Comparison of ENCODE assay signal across 10 cellular contexts in the genomic region with DNA sequence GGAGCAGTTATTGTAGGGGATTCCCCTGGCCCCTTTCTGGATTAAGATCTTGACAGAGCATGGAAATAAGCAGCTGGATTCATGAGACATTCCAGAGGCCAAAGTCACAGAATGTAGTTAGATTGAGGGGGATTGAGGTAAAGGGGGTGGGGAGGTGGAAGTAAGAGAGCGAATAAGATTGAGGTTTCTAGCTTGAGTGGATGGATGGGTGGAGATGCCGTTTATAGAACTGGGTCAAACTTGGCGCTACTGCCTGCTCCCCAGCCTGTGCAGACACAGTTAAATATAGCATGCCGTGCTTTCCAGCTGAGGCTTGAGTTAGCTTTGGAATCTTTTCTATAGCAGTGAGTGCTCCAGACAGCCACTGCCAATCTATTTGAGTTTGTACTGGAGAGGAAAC.
A peak's percentile ranks its signal among the peaks of the same experiment; 100 is the strongest.
DNase-seq lines count a peak whose midpoint lies in the region; ATAC-seq, FAIRE-seq and TF ChIP-seq lines count a peak whose summit lies in the region.
"Had no signal": no experiment of that assay in that cellular context is flagged by ENCODE, and none has a peak within 500 bp of the region (broad histone marks: within the 10 kb centered on the region; RNA-seq: fewer than 3 reads in every experiment).

No MANE protein-coding gene starts in this region.

- TF ChIP-seq CTCF in ascending aorta (IDR thresholded peaks at IDR 0.05) (no peak), keratinocyte (optimal IDR thresholded peaks at IDR 0.05 in 1 of 3, IDR thresholded peaks at IDR 0.05 in 1 of 3, conservative IDR thresholded peaks at IDR 0.05 in 1 of 3; ENCODE audit: extremely low read depth in 1 of 3, insufficient read depth in 2 of 3, low read length in 3 of 3) (no peak), WTC11 (IDR thresholded peaks at IDR 0.05) (no peak)

- FAIRE-seq in H54 (lab: Jason Lieb, UNC) (peak; percentile 83), keratinocyte (lab: Jason Lieb, UNC) (peak; percentile 75), small intestine (lab: Jason Lieb, UNC) (no peak)

- H3K9me1 ChIP-seq in keratinocyte (ENCODE audit: control insufficient read depth, extremely low read depth, insufficient read depth, low read length), result peaks cover 6% of the 10 kb centered on the region

- peak overlapping the region; percentile 67 for H3K27ac Mint-ChIP-seq in stimulated activated naive B cell treated with anti-CD40 and anti-IgM and Interleukin-4, amounts not matched to agents 10 μg/mL and 1 μg/mL and 100 μg/mL, for 72 hours
- H3K27ac Mint-ChIP-seq in WTC11, result no peak overlapping the region

- H4K20me1 ChIP-seq in keratinocyte (ENCODE audit: control insufficient read depth, extremely low read depth, insufficient read depth, low read length), result peaks cover 12% of the 10 kb centered on the region

- 47 to 59% (median 56%) methylated on average over 4 of the region's 4 CpGs for WGBS in small intestine, 3 donors

- dilution Hi-C loops in keratinocyte (cut with MboI; ENCODE audit: extremely low pct_ligation_motif_present, low sequenced_read_pairs), result no loop called here

- H3K27me3 ChIP-seq in ascending aorta, result no peaks in the 10 kb centered on the region
- H3K27me3 ChIP-seq in keratinocyte (ENCODE audit: control insufficient read depth, extremely low read depth, insufficient read depth, low read length), result no peaks in the 10 kb centered on the region
- H3K27me3 ChIP-seq in small intestine (ENCODE audit: control insufficient read depth in 2 of 2, insufficient read depth in 2 of 2, low read length in 2 of 2), result no peaks in the 10 kb centered on the region

- TF ChIP-seq POLR2A in H54 (IDR thresholded peaks at IDR 0.05; ENCODE audit: low read depth, low read length), result no peak

- peak overlapping the region; percentile 70 to 72 for H3K27ac ChIP-seq in ascending aorta
- H3K27ac ChIP-seq in keratinocyte (ENCODE audit: control insufficient read depth, insufficient read depth, low read length), result peak overlapping the region; percentile 27
- H3K27ac ChIP-seq in small intestine (ENCODE audit: low read depth in 1 of 2, low read length in 1 of 2), result peak overlapping the region in 1 of 2 donors; percentile 3
- H3K27ac ChIP-seq: epithelial cell of prostate had no signal

- no peaks in the 10 kb centered on the region for H3K36me3 ChIP-seq in ascending aorta
- H3K36me3 ChIP-seq in keratinocyte (ENCODE audit: control insufficient read depth in 2 of 2, extremely low read depth in 1 of 2, insufficient read depth in 2 of 2, low read length in 2 of 2), result no peaks in the 10 kb centered on the region
- H3K36me3 ChIP-seq in small intestine (ENCODE audit: control insufficient read depth in 2 of 2, insufficient read depth in 2 of 2, low read length in 2 of 2), result peaks cover 0 to 3% of the 10 kb centered on the region in 2 donors

- H3K4me1 ChIP-seq in ascending aorta (peaks cover 10 to 63% of the 10 kb centered on the region in 2 donors), keratinocyte (ENCODE audit: control insufficient read depth, extremely low read depth, insufficient read depth, low read length) (peaks cover 42% of the 10 kb centered on the region), small intestine (ENCODE audit: control insufficient read depth in 2 of 2, insufficient read depth in 1 of 2, low read depth in 1 of 2, low read length in 1 of 2) (peaks cover 2 to 14% of the 10 kb centered on the region in 2 donors)

- H2AFZ ChIP-seq in keratinocyte (ENCODE audit: control insufficient read depth, low read length), result no peak overlapping the region

- CTCF ChIA-PET in WTC11 (lab: Charles Lee), result interaction anchor here (0.5 to 1.0 kb wide), 2 partner anchors 45 to 1028 kb away, joined by 3 read pairs; no protein-coding TSS in a partner anchor

- H3K9me3 ChIP-seq in ascending aorta (no peaks in the 10 kb centered on the region), keratinocyte (ENCODE audit: control insufficient read depth, low read depth, low read length) (no peaks in the 10 kb centered on the region), small intestine (ENCODE audit: control insufficient read depth, low read depth) (no peaks in the 10 kb centered on the region)

- ATAC-seq in stimulated activated naive B cell treated with anti-CD40 and anti-IgM and Interleukin-4, amounts not matched to agents 10 μg/mL and 1 μg/mL and 100 μg/mL, for 72 hours (replicated peaks), result peak in 1 of 2 donors; percentile 31
- ATAC-seq in GM21825 (IDR thresholded peaks at IDR 0.05; ENCODE audit: unreplicated experiment) (no peak), WTC11 (no peak; the same call in none of the 2 replicates)
- ATAC-seq: activated CD4-positive, alpha-beta T cell treated with anti-CD3 and anti-CD28 coated beads for 36 hours had no signal

- no peaks in the 10 kb centered on the region for H3K27me3 Mint-ChIP-seq in stimulated activated naive B cell treated with anti-CD40 and anti-IgM and Interleukin-4, amounts not matched to agents 10 μg/mL and 1 μg/mL and 100 μg/mL, for 72 hours
- no peaks in the 10 kb centered on the region for H3K27me3 Mint-ChIP-seq in WTC11 (ENCODE audit: low read depth)
- H3K27me3 Mint-ChIP-seq: activated CD4-positive, alpha-beta T cell treated with anti-CD3 and anti-CD28 coated beads for 36 hours had no signal

- intact Hi-C loops in ascending aorta (cut with DNase I), result loop anchor here (5.0 kb wide), 1 partner anchor 80 kb away; no protein-coding TSS in a partner anchor

- H3K4me3 Mint-ChIP-seq in stimulated activated naive B cell treated with anti-CD40 and anti-IgM and Interleukin-4, amounts not matched to agents 10 μg/mL and 1 μg/mL and 100 μg/mL, for 72 hours, result no peak overlapping the region
- H3K4me3 Mint-ChIP-seq in WTC11, result no peak overlapping the region
- H3K4me3 Mint-ChIP-seq: activated CD4-positive, alpha-beta T cell treated with anti-CD3 and anti-CD28 coated beads for 36 hours had no signal

- H3K36me3 Mint-ChIP-seq in stimulated activated naive B cell treated with anti-CD40 and anti-IgM and Interleukin-4, amounts not matched to agents 10 μg/mL and 1 μg/mL and 100 μg/mL, for 72 hours, result peaks cover 23 to 48% of the 10 kb centered on the region in 2 donors
- no peaks in the 10 kb centered on the region for H3K36me3 Mint-ChIP-seq in WTC11

- H3K4me2 ChIP-seq in keratinocyte (ENCODE audit: control insufficient read depth, extremely low read depth, insufficient read depth, low read depth, low read length), result peak overlapping the region; percentile 38

- H3K9me3 Mint-ChIP-seq in stimulated activated naive B cell treated with anti-CD40 and anti-IgM and Interleukin-4, amounts not matched to agents 10 μg/mL and 1 μg/mL and 100 μg/mL, for 72 hours, result peaks cover 0 to 4% of the 10 kb centered on the region in 2 donors
- H3K9me3 Mint-ChIP-seq in WTC11, result no peaks in the 10 kb centered on the region

- H3K4me3 ChIP-seq in ascending aorta (peak overlapping the region in 1 of 2 donors; percentile 10), keratinocyte (ENCODE audit: control insufficient read depth in 2 of 3, extremely low read depth in 1 of 3, insufficient read depth in 2 of 3, low read depth in 1 of 3, low read length in 3 of 3) (no peak overlapping the region), small intestine (ENCODE audit: low read depth in 1 of 2, low read length in 2 of 2) (no peak overlapping the region)

- H3K9ac ChIP-seq in keratinocyte (ENCODE audit: control insufficient read depth, extremely low read depth, insufficient read depth, low read length), result no peak overlapping the region

- peaks cover 79% of the 10 kb centered on the region for H3K79me2 ChIP-seq in keratinocyte (ENCODE audit: control insufficient read depth, insufficient read depth, low read length)

- peaks cover 46 to 71% of the 10 kb centered on the region in 2 donors for H3K4me1 Mint-ChIP-seq in stimulated activated naive B cell treated with anti-CD40 and anti-IgM and Interleukin-4, amounts not matched to agents 10 μg/mL and 1 μg/mL and 100 μg/mL, for 72 hours
- H3K4me1 Mint-ChIP-seq in WTC11, result peaks cover 77% of the 10 kb centered on the region

- POLR2A ChIA-PET in WTC11 (lab: Charles Lee), result no interaction called here

- DNase-seq in H54 (ENCODE audit: insufficient read length, low spot score) (peak; percentile 47), ascending aorta (ENCODE audit: low spot score in 2 of 2) (peak in 1 of 2 donors; percentile 85), keratinocyte (ENCODE audit: low read depth, low spot score) (no peak), small intestine (no peak), WTC11 (ENCODE audit: low spot score) (no peak)
- DNase-seq in stimulated activated naive B cell treated with anti-CD40 and anti-IgM and Interleukin-4, amounts not matched to agents 10 μg/mL and 1 μg/mL and 100 μg/mL, for 72 hours, result no peak
- DNase-seq: activated CD4-positive, alpha-beta T cell treated with anti-CD3 and anti-CD28 coated beads for 36 hours; NCI-H1092 treated with DMSO at 0.1 percent for 48 hours had no signal

TF ChIP-seq in WTC11, 78 proteins besides CTCF, POLR2A, EP300 and RAD21 (continues in another document):
- TF ChIP-seq SOX15 (CRISPR knock-in tag; IDR thresholded peaks at IDR 0.05) (no peak), ZNF232 (CRISPR knock-in tag; IDR thresholded peaks at IDR 0.05) (no peak), NFATC4 (CRISPR knock-in tag; IDR thresholded peaks at IDR 0.05) (no peak), MYBL2 (CRISPR knock-in tag; IDR thresholded peaks at IDR 0.05) (no peak), MXD4 (CRISPR knock-in tag; IDR thresholded peaks at IDR 0.05; ENCODE audit: borderline replicate concordance) (no peak)
- TF ChIP-seq, protein P1, sequence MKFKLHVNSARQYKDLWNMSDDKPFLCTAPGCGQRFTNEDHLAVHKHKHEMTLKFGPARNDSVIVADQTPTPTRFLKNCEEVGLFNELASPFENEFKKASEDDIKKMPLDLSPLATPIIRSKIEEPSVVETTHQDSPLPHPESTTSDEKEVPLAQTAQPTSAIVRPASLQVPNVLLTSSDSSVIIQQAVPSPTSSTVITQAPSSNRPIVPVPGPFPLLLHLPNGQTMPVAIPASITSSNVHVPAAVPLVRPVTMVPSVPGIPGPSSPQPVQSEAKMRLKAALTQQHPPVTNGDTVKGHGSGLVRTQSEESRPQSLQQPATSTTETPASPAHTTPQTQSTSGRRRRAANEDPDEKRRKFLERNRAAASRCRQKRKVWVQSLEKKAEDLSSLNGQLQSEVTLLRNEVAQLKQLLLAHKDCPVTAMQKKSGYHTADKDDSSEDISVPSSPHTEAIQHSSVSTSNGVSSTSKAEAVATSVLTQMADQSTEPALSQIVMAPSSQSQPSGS (CRISPR knock-in tag; IDR thresholded peaks at IDR 0.05; ENCODE audit: borderline replicate concordance, low read depth), result no peak
- TF ChIP-seq, protein P2, sequence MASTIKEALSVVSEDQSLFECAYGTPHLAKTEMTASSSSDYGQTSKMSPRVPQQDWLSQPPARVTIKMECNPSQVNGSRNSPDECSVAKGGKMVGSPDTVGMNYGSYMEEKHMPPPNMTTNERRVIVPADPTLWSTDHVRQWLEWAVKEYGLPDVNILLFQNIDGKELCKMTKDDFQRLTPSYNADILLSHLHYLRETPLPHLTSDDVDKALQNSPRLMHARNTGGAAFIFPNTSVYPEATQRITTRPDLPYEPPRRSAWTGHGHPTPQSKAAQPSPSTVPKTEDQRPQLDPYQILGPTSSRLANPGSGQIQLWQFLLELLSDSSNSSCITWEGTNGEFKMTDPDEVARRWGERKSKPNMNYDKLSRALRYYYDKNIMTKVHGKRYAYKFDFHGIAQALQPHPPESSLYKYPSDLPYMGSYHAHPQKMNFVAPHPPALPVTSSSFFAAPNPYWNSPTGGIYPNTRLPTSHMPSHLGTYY (CRISPR knock-in tag; IDR thresholded peaks at IDR 0.05), result no peak
